In genomic region chr7:22356855-22357310, GRCh38 we compare ENCODE assay signal across 8 cellular contexts. TPM values are rescaled to one million over a fixed set of nuclear protein-coding genes. Genes with fewer than 3 reads are reported as not detected.
A peak's percentile ranks its signal among the peaks of the same experiment; 100 is the strongest.
DNase-seq lines count a peak whose midpoint lies in the region; ATAC-seq and TF ChIP-seq lines count a peak whose summit lies in the region.

TSS of gene RAPGEF5 (minus strand) at chr7:22357154. CDS start at chr7:22357060, 94 bp downstream.

- H3K36me3 ChIP-seq in right lobe of liver = no peaks in the 10 kb centered on the region
- no peaks in the 10 kb centered on the region for H3K36me3 ChIP-seq in tibial artery

- TF ChIP-seq POLR2A in right lobe of liver (IDR thresholded peaks at IDR 0.05) = peak; percentile 90

- intact Hi-C loops in Right ventricle myocardium superior (cut with DNase I) = no loop called here
- intact Hi-C loops in Right ventricle myocardium inferior (cut with DNase I) = no loop called here
- intact Hi-C loops in right lobe of liver (cut with DNase I) = no loop called here
- intact Hi-C loops in tibial artery (cut with DNase I; ENCODE audit: low total_unique reads) = no loop called here

- DNase-seq in Right ventricle myocardium superior (no peak), Right ventricle myocardium inferior (ENCODE audit: missing footprints) (no peak), NCI-H345 (lab: John Stamatoyannopoulos, UW) (peak; percentile 73), cerebellum (ENCODE audit: low spot score) (peak; percentile 89), right lobe of liver (peak; percentile 76 to 85 (median 79)), tibial artery (no peak), NCI-H446 treated with DMSO at 0.1 percent for 48 hours (lab: John Stamatoyannopoulos, UW) (no peak)

- peak within 1 kb of the TSS; percentile 44 to 59 (median 53) for H3K4me3 ChIP-seq in right lobe of liver
- peak within 1 kb of the TSS; percentile 33 to 54 for H3K4me3 ChIP-seq in tibial artery

- peak in 1 of 4 donors; percentile 31 for TF ChIP-seq CTCF in right lobe of liver (IDR thresholded peaks at IDR 0.05)
- no peak for TF ChIP-seq CTCF in tibial artery (IDR thresholded peaks at IDR 0.05)

- ATAC-seq in Right ventricle myocardium superior (ENCODE audit: poor library complexity) (peak; percentile 49), Right ventricle myocardium inferior (no peak), HG02763 (IDR thresholded peaks at IDR 0.05; ENCODE audit: unreplicated experiment) (peak; percentile 51), right lobe of liver (peak; percentile 69 to 81 (median 77))

- H3K27me3 ChIP-seq in right lobe of liver (no peaks in the 10 kb centered on the region), tibial artery (peaks cover 0 to 30% of the 10 kb centered on the region in 2 donors)

- no CpG with 5 or more reads among the region's 76 CpGs for WGBS in right lobe of liver (ENCODE audit: insufficient coverage, low coverage, low lambda C conversion rate, missing lambda C conversion rate)

- H3K27ac ChIP-seq in right lobe of liver (peak within 1 kb of the TSS; percentile 71 to 90 (median 87)), tibial artery (no peak within 1 kb of the TSS)

- H3K4me1 ChIP-seq in right lobe of liver (peaks cover 0 to 28% (median 4%) of the 10 kb centered on the region in 4 donors), tibial artery (peaks cover 0 to 16% (median 13%) of the 10 kb centered on the region in 4 donors)

- H3K9me3 ChIP-seq in right lobe of liver (no peaks in the 10 kb centered on the region), tibial artery (peaks cover 0 to 7% (median 0%) of the 10 kb centered on the region in 3 donors)

RNA-seq across cellular contexts. Expression of gene RAPGEF5, which starts in this region (rescaled TPM):
- total RNA-seq in Right ventricle myocardium superior = 11.1 TPM
- 9.4 TPM for total RNA-seq in Right ventricle myocardium inferior
- total RNA-seq in cerebellum = 65.8 TPM
- 10 to 100 TPM; 15.5 to 56.4 (median 27.1) TPM for total RNA-seq in right lobe of liver

Comparison
In these comparisons a context has a peak if more than half of its experiments do, and no peak if none do; other contexts are left out.
1. DNase-seq: peak in NCI-H345 (single experiment), cerebellum (single experiment) and right lobe of liver (3 of 3); none in Right ventricle myocardium superior (single experiment), Right ventricle myocardium inferior (single experiment), tibial artery (0 of 2) and NCI-H446 treated with DMSO at 0.1 percent for 48 hours (single experiment).
2. H3K27ac ChIP-seq: peak in right lobe of liver (3 of 3); none in tibial artery (0 of 2).